In genomic region chr20:42191140-42191860, GRCh38 we compare ENCODE assay signal across 19 cellular contexts.
DNase-seq lines count a peak whose midpoint lies in the region; ATAC-seq and TF ChIP-seq lines count a peak whose summit lies in the region.
"Had no signal": no experiment of that assay in that cellular context is flagged by ENCODE, and none has a peak within 500 bp of the region (broad histone marks: within the 10 kb centered on the region; RNA-seq: fewer than 3 reads in every experiment).

No MANE protein-coding gene starts in this region.

- no peaks in the 10 kb centered on the region for H3F3A ChIP-seq in neural cell (ENCODE audit: insufficient read depth, low read length, poor library complexity, severe bottlenecking)

- peak; percentile 57 for TF ChIP-seq RAD21 in neural cell (conservative IDR thresholded peaks at IDR 0.05)

- H3K79me2 ChIP-seq in neural cell (replicated peaks; ENCODE audit: insufficient read depth, low read length) (no peaks in the 10 kb centered on the region), osteoblast (ENCODE audit: insufficient read depth, low read length) (no peaks in the 10 kb centered on the region)

- H3K4me1 Mint-ChIP-seq in activated CD8-positive, alpha-beta T cell treated with anti-CD3 and anti-CD28 coated beads, Interleukin-2, amount 10 ng/mL, durations not matched to agents 7 days and 5 days (ENCODE audit: low read depth) = no peaks in the 10 kb centered on the region
- H3K4me1 Mint-ChIP-seq: CD4-positive, CD25-positive, alpha-beta regulatory T cell; stimulated activated naive CD8-positive, alpha-beta T cell treated with anti-CD3 and anti-CD28 coated beads, Interleukin-15, amount 100 ng/mL, for 72 hours had no signal

- H3K27me3 ChIP-seq in WERI-Rb-1 (ENCODE audit: insufficient read depth, low read depth, severe bottlenecking) (no peaks in the 10 kb centered on the region), neural cell (ENCODE audit: insufficient read depth, low read depth, low read length) (no peaks in the 10 kb centered on the region), ovary (no peaks in the 10 kb centered on the region), osteoblast (ENCODE audit: insufficient read depth, low read length) (no peaks in the 10 kb centered on the region)

- no peak overlapping the region for H3K27ac Mint-ChIP-seq in activated CD8-positive, alpha-beta T cell treated with anti-CD3 and anti-CD28 coated beads, Interleukin-2, amount 10 ng/mL, durations not matched to agents 7 days and 5 days
- H3K27ac Mint-ChIP-seq: CD4-positive, CD25-positive, alpha-beta regulatory T cell; natural killer cell treated with Interleukin-12 subunit alpha and Interleukin-12 subunit beta and Interleukin-15 and Interleukin-18, amount 100 ng/mL, for 72 hours; stimulated activated naive CD8-positive, alpha-beta T cell treated with anti-CD3 and anti-CD28 coated beads, Interleukin-15, amount 100 ng/mL, for 72 hours had no signal

- H3K36me3 ChIP-seq in WERI-Rb-1 (no peaks in the 10 kb centered on the region), neural cell (ENCODE audit: insufficient read depth, low read length) (no peaks in the 10 kb centered on the region), ovary (no peaks in the 10 kb centered on the region), osteoblast (ENCODE audit: insufficient read depth, low read length) (no peaks in the 10 kb centered on the region)
- H3K36me3 ChIP-seq: lower lobe of right lung had no signal

- peak; percentile 49 for TF ChIP-seq CTCF in WERI-Rb-1 (IDR thresholded peaks at IDR 0.05; ENCODE audit: low read depth, low read length)
- peak; percentile 42 for TF ChIP-seq CTCF in neural cell (IDR thresholded peaks at IDR 0.05; ENCODE audit: poor library complexity, severe bottlenecking)
- TF ChIP-seq CTCF in ovary (IDR thresholded peaks at IDR 0.05) = no peak
- TF ChIP-seq CTCF in osteoblast (IDR thresholded peaks at IDR 0.05; ENCODE audit: extremely low read depth, low read depth, low read length) = no peak

- H3K9me3 Mint-ChIP-seq in activated CD8-positive, alpha-beta T cell treated with anti-CD3 and anti-CD28 coated beads, Interleukin-2, amount 10 ng/mL, durations not matched to agents 7 days and 5 days (ENCODE audit: insufficient read depth) = no peaks in the 10 kb centered on the region

- no peak overlapping the region for H3K27ac ChIP-seq in WERI-Rb-1
- no peak overlapping the region for H3K27ac ChIP-seq in neural cell (ENCODE audit: low read length)
- H3K27ac ChIP-seq in ovary = no peak overlapping the region
- no peak overlapping the region for H3K27ac ChIP-seq in osteoblast (ENCODE audit: low read depth, low read length)
- H3K27ac ChIP-seq: lower lobe of right lung had no signal

- TF ChIP-seq EP300 in neural cell (conservative IDR thresholded peaks at IDR 0.05; ENCODE audit: poor library complexity, severe bottlenecking) = no peak
- TF ChIP-seq EP300 in ovary (IDR thresholded peaks at IDR 0.05) = no peak

- no peaks in the 10 kb centered on the region for H3K9me2 ChIP-seq in neural cell (ENCODE audit: insufficient read depth, low read length)

- H3K9ac ChIP-seq in neural cell (ENCODE audit: low read length) = no peak overlapping the region

- H3K4me1 ChIP-seq in ovary (ENCODE audit: insufficient read depth) = no peaks in the 10 kb centered on the region
- H3K4me1 ChIP-seq in osteoblast (ENCODE audit: insufficient read depth, low read length) = no peaks in the 10 kb centered on the region
- H3K4me1 ChIP-seq: lower lobe of right lung had no signal

- H3K4me2 ChIP-seq in neural cell (ENCODE audit: low read length) (no peak overlapping the region), osteoblast (ENCODE audit: insufficient read depth, low read length) (no peak overlapping the region)

- CTCF ChIA-PET in activated CD8-positive, alpha-beta T cell treated with anti-CD3 and anti-CD28 coated beads, Interleukin-2, amount 10 ng/mL, durations not matched to agents 7 days and 5 days (lab: Charles Lee) = no interaction called here

- TF ChIP-seq POLR2A in ovary (IDR thresholded peaks at IDR 0.05) = no peak

- intact Hi-C loops in ovary (cut with DNase I) = no loop called here

- H3K27me3 Mint-ChIP-seq in activated CD8-positive, alpha-beta T cell treated with anti-CD3 and anti-CD28 coated beads, Interleukin-2, amount 10 ng/mL, durations not matched to agents 7 days and 5 days (ENCODE audit: low read depth) = no peaks in the 10 kb centered on the region
- H3K27me3 Mint-ChIP-seq: CD4-positive, CD25-positive, alpha-beta regulatory T cell; natural killer cell treated with Interleukin-12 subunit alpha and Interleukin-12 subunit beta and Interleukin-15 and Interleukin-18, amount 100 ng/mL, for 72 hours; stimulated activated naive CD8-positive, alpha-beta T cell treated with anti-CD3 and anti-CD28 coated beads, Interleukin-15, amount 100 ng/mL, for 72 hours had no signal

- DNase-seq in NCI-H82 (lab: John Stamatoyannopoulos, UW) = peak; percentile 47
- no peak for DNase-seq in NCI-H82 treated with DMSO at 0.1 percent for 48 hours (lab: John Stamatoyannopoulos, UW; ENCODE audit: unreplicated experiment)
- peak; percentile 86 for DNase-seq in M059J (ENCODE audit: low read depth)
- DNase-seq in WERI-Rb-1 = peak; percentile 24
- no peak for DNase-seq in ovary
- DNase-seq in activated CD8-positive, alpha-beta T cell treated with anti-CD3 and anti-CD28 coated beads, Interleukin-2, amount 10 ng/mL, durations not matched to agents 7 days and 5 days = no peak
- no peak for DNase-seq in osteoblast (ENCODE audit: insufficient read length, low spot score, missing footprints)
- DNase-seq: activated CD4-positive, alpha-beta T cell treated with anti-CD3 and anti-CD28 coated beads for 1 hour; activated gamma-delta T cell treated with Interleukin-2 at 50 U/mL for 16 hours; anterior cingulate cortex; CD4-positive, CD25-positive, alpha-beta regulatory T cell; cerebellar nuclear complex; effector memory CD4-positive, alpha-beta T cell; lower lobe of right lung; NCI-H2029; Right ventricle myocardium superior; stimulated activated naive CD8-positive, alpha-beta T cell treated with anti-CD3 and anti-CD28 coated beads, Interleukin-15, amount 100 ng/mL, for 72 hours had no signal

- no peaks in the 10 kb centered on the region for H3K9me3 ChIP-seq in WERI-Rb-1 (ENCODE audit: severe bottlenecking)
- H3K9me3 ChIP-seq in neural cell (ENCODE audit: low read length) = no peaks in the 10 kb centered on the region
- no peaks in the 10 kb centered on the region for H3K9me3 ChIP-seq in ovary
- H3K9me3 ChIP-seq in osteoblast (ENCODE audit: low read depth, low read length) = no peaks in the 10 kb centered on the region
- H3K9me3 ChIP-seq: lower lobe of right lung had no signal

- WGBS in ovary, 3 donors = 49 to 63% (median 62%) methylated on average over 4 of the region's 4 CpGs

- H3K4me3 ChIP-seq in WERI-Rb-1 (ENCODE audit: low read depth, low read length) (no peak overlapping the region), neural cell (ENCODE audit: low read length) (no peak overlapping the region), ovary (no peak overlapping the region), osteoblast (ENCODE audit: insufficient read depth, low read length) (no peak overlapping the region)
- H3K4me3 ChIP-seq: lower lobe of right lung had no signal

- POLR2A ChIA-PET in activated CD8-positive, alpha-beta T cell treated with anti-CD3 and anti-CD28 coated beads, Interleukin-2, amount 10 ng/mL, durations not matched to agents 7 days and 5 days (lab: Charles Lee) = no interaction called here

- ATAC-seq in activated CD8-positive, alpha-beta T cell treated with anti-CD3 and anti-CD28 coated beads, Interleukin-2, amount 10 ng/mL, durations not matched to agents 7 days and 5 days = no peak
- ATAC-seq: lower lobe of right lung; natural killer cell treated with Interleukin-12 subunit alpha and Interleukin-12 subunit beta and Interleukin-15 and Interleukin-18, amount 100 ng/mL, for 72 hours; stimulated activated naive CD8-positive, alpha-beta T cell treated with anti-CD3 and anti-CD28 coated beads, Interleukin-15, amount 100 ng/mL, for 72 hours had no signal

- H4K20me1 ChIP-seq in neural cell (ENCODE audit: insufficient read depth) (no peaks in the 10 kb centered on the region), osteoblast (ENCODE audit: insufficient read depth, low read length) (no peaks in the 10 kb centered on the region)

- no peaks in the 10 kb centered on the region for H3K36me3 Mint-ChIP-seq in activated CD8-positive, alpha-beta T cell treated with anti-CD3 and anti-CD28 coated beads, Interleukin-2, amount 10 ng/mL, durations not matched to agents 7 days and 5 days (ENCODE audit: low read depth)
- H3K36me3 Mint-ChIP-seq: CD4-positive, CD25-positive, alpha-beta regulatory T cell; natural killer cell treated with Interleukin-12 subunit alpha and Interleukin-12 subunit beta and Interleukin-15 and Interleukin-18, amount 100 ng/mL, for 72 hours had no signal

- H2AFZ ChIP-seq in neural cell (ENCODE audit: low read depth, low read length) (no peak overlapping the region), osteoblast (ENCODE audit: low read length) (no peak overlapping the region)

- H3K4me3 Mint-ChIP-seq in activated CD8-positive, alpha-beta T cell treated with anti-CD3 and anti-CD28 coated beads, Interleukin-2, amount 10 ng/mL, durations not matched to agents 7 days and 5 days = no peak overlapping the region
- H3K4me3 Mint-ChIP-seq: CD4-positive, CD25-positive, alpha-beta regulatory T cell; natural killer cell treated with Interleukin-12 subunit alpha and Interleukin-12 subunit beta and Interleukin-15 and Interleukin-18, amount 100 ng/mL, for 72 hours; stimulated activated naive CD8-positive, alpha-beta T cell treated with anti-CD3 and anti-CD28 coated beads, Interleukin-15, amount 100 ng/mL, for 72 hours had no signal

TF ChIP-seq in neural cell, 6 proteins besides CTCF, POLR2A, EP300 and RAD21 (continues in another document):
- TF ChIP-seq SMC3 (conservative IDR thresholded peaks at IDR 0.05; ENCODE audit: poor library complexity) = peak; percentile 55

Comparison
In these comparisons a context has a peak if more than half of its experiments do, and no peak if none do; other contexts are left out.
1. DNase-seq: peak in NCI-H82 (single experiment), M059J (single experiment) and WERI-Rb-1 (single experiment); none in NCI-H82 treated with DMSO at 0.1 percent for 48 hours (single experiment), ovary (0 of 5), activated CD8-positive, alpha-beta T cell treated with anti-CD3 and anti-CD28 coated beads, Interleukin-2, amount 10 ng/mL, durations not matched to agents 7 days and 5 days (single experiment) and osteoblast (single experiment).
2. CTCF ChIP-seq: peak in WERI-Rb-1 (single experiment) and neural cell (single experiment); none in ovary (0 of 3) and osteoblast (single experiment).